23 cellular contexts compared by ENCODE assay signal in genomic region chr22:37588540-37589215, GRCh38. TPM values are rescaled to one million over a fixed set of nuclear protein-coding genes. Genes with fewer than 3 reads are reported as not detected.
DNase-seq lines count a peak whose midpoint lies in the region; ATAC-seq, FAIRE-seq and TF ChIP-seq lines count a peak whose summit lies in the region.
"Had no signal": no experiment of that assay in that cellular context is flagged by ENCODE, and none has a peak within 500 bp of the region (broad histone marks: within the 10 kb centered on the region; RNA-seq: fewer than 3 reads in every experiment).

No MANE protein-coding gene starts in this region.

- no peaks in the 10 kb centered on the region for H3K36me3 Mint-ChIP-seq in activated T-helper 17 cell treated with anti-CD3 and anti-CD28 coated beads, Interleukin-2, amount 50 U/mL, for 72 hours (ENCODE audit: low read depth)
- H3K36me3 Mint-ChIP-seq: CD8-positive, alpha-beta T cell; type B pancreatic cell had no signal

- peaks cover 11% of the 10 kb centered on the region for H3K4me1 Mint-ChIP-seq in activated T-helper 17 cell treated with anti-CD3 and anti-CD28 coated beads, Interleukin-2, amount 50 U/mL, for 72 hours

- no peak overlapping the region for H3K4me3 Mint-ChIP-seq in activated T-helper 17 cell treated with anti-CD3 and anti-CD28 coated beads, Interleukin-2, amount 50 U/mL, for 72 hours
- H3K4me3 Mint-ChIP-seq: CD8-positive, alpha-beta T cell; HFFc6; type B pancreatic cell had no signal

- no peak for TF ChIP-seq POLR2A in H54 (IDR thresholded peaks at IDR 0.05; ENCODE audit: low read depth, low read length)

- no peak for ATAC-seq in activated T-helper 17 cell treated with anti-CD3 and anti-CD28 coated beads, Interleukin-2, amount 50 U/mL, for 72 hours (replicated peaks)
- ATAC-seq in left lobe of liver, result peak; percentile 37
- ATAC-seq: CD8-positive, alpha-beta T cell; gastroesophageal sphincter; sciatic nerve had no signal

- no peak for DNase-seq in left lobe of liver (ENCODE audit: low spot score)
- DNase-seq in renal cortical epithelial cell (ENCODE audit: low read depth), result peak; percentile 30
- no peak for DNase-seq in central memory CD4-positive, alpha-beta T cell
- DNase-seq in H54 (ENCODE audit: insufficient read length, low spot score), result no peak
- DNase-seq in SIG-M5 treated with dmso at 0.1 percent for 504 hours (lab: John Stamatoyannopoulos, UW; ENCODE audit: unreplicated experiment), result no peak
- DNase-seq: activated CD8-positive, alpha-beta memory T cell treated with anti-CD3 and anti-CD28 coated beads, Interleukin-2, amount 50 U/mL, for 48 hours; CD8-positive, alpha-beta T cell; effector CD4-positive, alpha-beta T cell; HFFc6; left ventricle myocardium inferior; NCI-H1436; NCI-H2171; NCI-H748 treated with DMSO at 0.1 percent for 48 hours; stimulated activated naive CD4-positive, alpha-beta T cell treated with Interleukin-2 at 50 U/mL for 16 hours; T-helper 2 cell had no signal

- FAIRE-seq in H54 (lab: Jason Lieb, UNC), result no peak

- H3K9me3 Mint-ChIP-seq in activated T-helper 17 cell treated with anti-CD3 and anti-CD28 coated beads, Interleukin-2, amount 50 U/mL, for 72 hours, result no peaks in the 10 kb centered on the region
- H3K9me3 Mint-ChIP-seq: CD8-positive, alpha-beta T cell; HFFc6; type B pancreatic cell had no signal

- H3K27ac Mint-ChIP-seq in activated T-helper 17 cell treated with anti-CD3 and anti-CD28 coated beads, Interleukin-2, amount 50 U/mL, for 72 hours, result peak overlapping the region; percentile 66
- H3K27ac Mint-ChIP-seq: CD8-positive, alpha-beta T cell; HFFc6; type B pancreatic cell had no signal

- H3K27me3 Mint-ChIP-seq in activated T-helper 17 cell treated with anti-CD3 and anti-CD28 coated beads, Interleukin-2, amount 50 U/mL, for 72 hours, result peaks cover 3% of the 10 kb centered on the region

RNA-seq across cellular contexts. Expression of gene LGALS2, which starts 8.8 kb away (rescaled TPM):
- not detected for total RNA-seq in activated T-helper 17 cell treated with anti-CD3 and anti-CD28 coated beads, Interleukin-2, amount 50 U/mL, for 72 hours
- total RNA-seq in left lobe of liver (0.65 TPM), renal cortical epithelial cell (not detected in 2 replicates)
- total RNA-seq: CD8-positive, alpha-beta T cell; esophagus muscularis mucosa; gastroesophageal sphincter; HFFc6; left ventricle myocardium inferior; MCF 10A; osteocyte; sciatic nerve; SK-MEL-5 had no signal

RNA-seq across cellular contexts. Expression of gene GGA1, which starts 20.0 kb away (rescaled TPM):
- total RNA-seq in activated T-helper 17 cell treated with anti-CD3 and anti-CD28 coated beads, Interleukin-2, amount 50 U/mL, for 72 hours, result 10 to 100 TPM; 69.3 to 79.8 TPM
- total RNA-seq in left lobe of liver, result 27.3 TPM
- 45.5 and 57.9 TPM in 2 replicates for total RNA-seq in renal cortical epithelial cell

RNA-seq across cellular contexts. Expression of gene CDC42EP1, which starts 28.4 kb away (rescaled TPM):
- 1 to 10 TPM; 1.0 to 2.3 TPM for total RNA-seq in activated T-helper 17 cell treated with anti-CD3 and anti-CD28 coated beads, Interleukin-2, amount 50 U/mL, for 72 hours
- total RNA-seq in left lobe of liver, result 38.9 TPM
- total RNA-seq in renal cortical epithelial cell, result 20.8 and 42.7 TPM in 2 replicates
- total RNA-seq: CD8-positive, alpha-beta T cell had no signal

RNA-seq across cellular contexts. Expression of gene SH3BP1, which starts 50.8 kb away (rescaled TPM):
- 100 to 1,000 TPM; 118 to 132 TPM for total RNA-seq in activated T-helper 17 cell treated with anti-CD3 and anti-CD28 coated beads, Interleukin-2, amount 50 U/mL, for 72 hours
- total RNA-seq in left lobe of liver, result 3.0 TPM
- total RNA-seq in renal cortical epithelial cell, result 5.0 and 8.1 TPM in 2 replicates
